ENCODE assay signal across 1 cellular context in the genomic region with DNA sequence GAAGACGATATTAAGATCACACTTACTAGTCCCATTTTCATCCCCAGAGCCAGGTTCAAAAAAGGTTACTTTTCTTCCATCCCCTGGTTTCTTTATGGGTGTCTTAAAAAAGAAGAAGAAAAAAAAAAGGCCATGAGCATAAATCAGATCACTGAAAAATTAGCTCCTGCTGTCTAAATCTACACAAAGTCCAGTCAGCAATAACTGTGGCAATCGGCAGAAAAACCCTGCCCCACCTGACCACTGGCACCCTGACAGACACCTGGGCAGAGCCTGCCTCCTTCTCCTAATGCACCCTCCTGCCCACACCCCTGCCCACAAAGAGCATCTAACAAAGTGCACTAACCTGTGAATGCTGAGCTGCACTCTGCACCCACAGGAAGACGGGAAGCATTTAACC.
TF ChIP-seq lines count a peak whose summit lies in the region.

No MANE protein-coding gene starts in this region.

TF ChIP-seq in HepG2, 621 proteins besides CTCF, POLR2A, EP300 and RAD21:
- TF ChIP-seq MAFK (conservative IDR thresholded peaks at IDR 0.05 in 1 of 2, IDR thresholded peaks at IDR 0.05 in 1 of 2; ENCODE audit: low read length in 2 of 2), result peak; percentile 66 to 80
- TF ChIP-seq PITX1 (CRISPR knock-in tag; IDR thresholded peaks at IDR 0.05), result no peak
- peak; percentile 67 for TF ChIP-seq RBM22 (optimal IDR thresholded peaks at IDR 0.05; ENCODE audit: low read length)
- TF ChIP-seq MAFF (IDR thresholded peaks at IDR 0.05; ENCODE audit: low read depth, low read length), result peak; percentile 75
